8 cellular contexts compared by ENCODE assay signal in the genomic region with DNA sequence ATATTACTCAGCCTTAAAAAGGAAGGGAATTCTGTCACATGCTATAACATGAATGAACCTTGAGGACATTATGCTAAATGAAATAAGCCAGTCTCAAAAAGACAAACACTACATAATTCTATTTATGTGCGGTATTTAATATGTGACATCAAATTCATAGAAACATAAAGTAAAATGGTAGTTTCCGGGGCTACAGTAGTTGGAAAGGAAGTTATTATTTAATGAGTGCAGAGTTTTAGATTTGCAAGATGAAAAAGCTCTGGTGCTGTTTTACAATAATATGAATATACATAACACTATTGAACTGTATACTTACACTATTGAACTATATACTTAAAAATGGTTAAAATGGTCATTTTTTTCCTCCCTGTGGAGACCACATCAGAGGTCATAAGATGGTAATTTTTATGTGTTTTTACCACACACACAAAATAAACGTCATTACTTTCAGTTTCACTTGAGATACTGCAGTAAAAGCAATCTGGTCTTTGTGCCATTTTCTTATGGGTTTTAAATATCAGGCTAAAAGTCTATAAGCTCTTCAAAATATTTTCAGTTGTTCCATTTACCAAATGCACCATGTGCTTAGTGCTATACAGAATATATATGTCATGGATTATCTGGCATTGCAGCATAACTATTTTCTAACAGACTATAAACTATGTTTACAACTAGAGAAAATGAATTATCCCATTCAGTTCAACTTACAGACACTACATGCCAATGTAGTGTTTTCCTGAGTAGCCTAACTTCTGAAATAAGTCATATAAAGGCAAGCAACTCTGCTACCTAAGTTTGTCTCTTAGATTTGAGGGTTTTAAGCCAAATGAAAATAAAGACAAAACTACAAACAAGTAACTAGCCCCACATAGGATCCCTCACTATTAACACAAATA.
DNase-seq lines count a peak whose midpoint lies in the region; ATAC-seq, FAIRE-seq and TF ChIP-seq lines count a peak whose summit lies in the region.

No MANE protein-coding gene starts in this region.

- WGBS in urinary bladder, result 43% methylated on average over 3 of the region's 3 CpGs

- H3K36me3 Mint-ChIP-seq in activated naive CD4-positive, alpha-beta T cell treated with anti-CD3 and anti-CD28 coated beads, Interleukin-2, amount 50 U/mL, for 24 hours, result peaks cover 18% of the 10 kb centered on the region
- H3K36me3 Mint-ChIP-seq in activated CD4-positive, alpha-beta memory T cell treated with anti-CD3 and anti-CD28 coated beads, Interleukin-2, amount 10 ng/mL, durations not matched to agents 7 days and 5 days (ENCODE audit: low read depth), result peaks cover 18% of the 10 kb centered on the region
- H3K36me3 Mint-ChIP-seq in Calu3 (ENCODE audit: insufficient read depth, unreplicated experiment), result peaks cover 17% of the 10 kb centered on the region

- peak overlapping the region in 1 of 2 donors; percentile 7 for H3K9ac ChIP-seq in kidney (ENCODE audit: low read length in 2 of 2)

- peak overlapping the region; percentile 71 for H3K4me3 Mint-ChIP-seq in activated naive CD4-positive, alpha-beta T cell treated with anti-CD3 and anti-CD28 coated beads, Interleukin-2, amount 50 U/mL, for 24 hours
- peak overlapping the region; percentile 70 for H3K4me3 Mint-ChIP-seq in activated CD4-positive, alpha-beta memory T cell treated with anti-CD3 and anti-CD28 coated beads, Interleukin-2, amount 10 ng/mL, durations not matched to agents 7 days and 5 days
- H3K4me3 Mint-ChIP-seq in Calu3 (ENCODE audit: low read depth, unreplicated experiment), result no peak overlapping the region

- no peak for ATAC-seq in GM19397 (IDR thresholded peaks at IDR 0.05; ENCODE audit: unreplicated experiment)

- intact Hi-C loops in kidney (cut with DNase I) (no loop called here), Calu3 (cut with micrococcal nuclease; ENCODE audit: unreplicated experiment) (no loop called here)

- TF ChIP-seq CTCF in kidney (IDR thresholded peaks at IDR 0.05; ENCODE audit: borderline replicate concordance, extremely low read depth, insufficient read depth) (no peak), Calu3 (IDR thresholded peaks at IDR 0.05; ENCODE audit: unreplicated experiment) (no peak)

- H3K9me3 Mint-ChIP-seq in activated naive CD4-positive, alpha-beta T cell treated with anti-CD3 and anti-CD28 coated beads, Interleukin-2, amount 50 U/mL, for 24 hours, result no peaks in the 10 kb centered on the region
- no peaks in the 10 kb centered on the region for H3K9me3 Mint-ChIP-seq in activated CD4-positive, alpha-beta memory T cell treated with anti-CD3 and anti-CD28 coated beads, Interleukin-2, amount 10 ng/mL, durations not matched to agents 7 days and 5 days
- H3K9me3 Mint-ChIP-seq in Calu3 (ENCODE audit: low read depth, unreplicated experiment), result no peaks in the 10 kb centered on the region

- no peaks in the 10 kb centered on the region for H3K9me3 ChIP-seq in kidney (ENCODE audit: control insufficient read depth in 1 of 2, low read length in 2 of 2)

- peak overlapping the region; percentile 16 to 71 for H3K27ac ChIP-seq in kidney (ENCODE audit: low read depth in 2 of 2, low read length in 2 of 2)
- H3K27ac ChIP-seq in urinary bladder (ENCODE audit: low read depth), result peak overlapping the region; percentile 73

- POLR2A ChIA-PET in activated CD4-positive, alpha-beta memory T cell treated with anti-CD3 and anti-CD28 coated beads, Interleukin-2, amount 10 ng/mL, durations not matched to agents 7 days and 5 days (lab: Charles Lee), result interaction anchor here (0.5 to 4.4 kb wide), 4 partner anchors 18 to 164 kb away, joined by 4 to 19 read pairs (median 6); a partner anchor contains a TSS

- peaks cover 43% of the 10 kb centered on the region for H3K4me1 Mint-ChIP-seq in activated naive CD4-positive, alpha-beta T cell treated with anti-CD3 and anti-CD28 coated beads, Interleukin-2, amount 50 U/mL, for 24 hours
- peaks cover 26% of the 10 kb centered on the region for H3K4me1 Mint-ChIP-seq in activated CD4-positive, alpha-beta memory T cell treated with anti-CD3 and anti-CD28 coated beads, Interleukin-2, amount 10 ng/mL, durations not matched to agents 7 days and 5 days
- no peaks in the 10 kb centered on the region for H3K4me1 Mint-ChIP-seq in Calu3 (ENCODE audit: low read depth, unreplicated experiment)

- CTCF ChIA-PET in activated CD4-positive, alpha-beta memory T cell treated with anti-CD3 and anti-CD28 coated beads, Interleukin-2, amount 10 ng/mL, durations not matched to agents 7 days and 5 days (lab: Charles Lee), result interaction anchor here (0.9 to 1.2 kb wide), 4 partner anchors 15 to 250 kb away, joined by 3 read pairs; no protein-coding TSS in a partner anchor
- CTCF ChIA-PET in Calu3 (lab: Charles Lee), result interaction anchor here (0.7 kb wide), 1 partner anchor 14 kb away, joined by 3 read pairs; no protein-coding TSS in a partner anchor

- H3K4me3 ChIP-seq in kidney (ENCODE audit: low read length in 2 of 2) (peak overlapping the region in 1 of 2 donors; percentile 31), urinary bladder (ENCODE audit: low read depth, low read length) (no peak overlapping the region)

- BruUV-seq in Calu3 (replicated peaks; lab: Mats Ljungman, UMichigan), result no TSS peak

- H3K27me3 Mint-ChIP-seq in activated naive CD4-positive, alpha-beta T cell treated with anti-CD3 and anti-CD28 coated beads, Interleukin-2, amount 50 U/mL, for 24 hours, result no peaks in the 10 kb centered on the region
- no peaks in the 10 kb centered on the region for H3K27me3 Mint-ChIP-seq in activated CD4-positive, alpha-beta memory T cell treated with anti-CD3 and anti-CD28 coated beads, Interleukin-2, amount 10 ng/mL, durations not matched to agents 7 days and 5 days
- H3K27me3 Mint-ChIP-seq in Calu3 (ENCODE audit: unreplicated experiment), result no peaks in the 10 kb centered on the region

- peaks cover 0 to 6% of the 10 kb centered on the region in 2 donors for H3K4me1 ChIP-seq in kidney (ENCODE audit: control insufficient read depth in 1 of 2, insufficient read depth in 1 of 2, low read depth in 1 of 2, low read length in 2 of 2)
- no peaks in the 10 kb centered on the region for H3K4me1 ChIP-seq in urinary bladder (ENCODE audit: insufficient read depth)

- H3K36me3 ChIP-seq in kidney (ENCODE audit: control insufficient read depth in 1 of 2, insufficient read depth in 2 of 2, low read length in 2 of 2) (no peaks in the 10 kb centered on the region), urinary bladder (ENCODE audit: insufficient read depth) (no peaks in the 10 kb centered on the region)

- DNase-seq in activated naive CD4-positive, alpha-beta T cell (lab: John Stamatoyannopoulos, UW), result no peak
- no peak for DNase-seq in activated CD4-positive, alpha-beta memory T cell treated with anti-CD3 and anti-CD28 coated beads, Interleukin-2, amount 10 ng/mL, durations not matched to agents 7 days and 5 days
- DNase-seq in kidney (no peak), Calu3 (no peak), iPS-NIHi11 (ENCODE audit: low spot score) (no peak)

- peak overlapping the region; percentile 84 for H3K27ac Mint-ChIP-seq in activated naive CD4-positive, alpha-beta T cell treated with anti-CD3 and anti-CD28 coated beads, Interleukin-2, amount 50 U/mL, for 24 hours
- H3K27ac Mint-ChIP-seq in activated CD4-positive, alpha-beta memory T cell treated with anti-CD3 and anti-CD28 coated beads, Interleukin-2, amount 10 ng/mL, durations not matched to agents 7 days and 5 days, result peak overlapping the region; percentile 86
- H3K27ac Mint-ChIP-seq in Calu3 (ENCODE audit: unreplicated experiment), result no peak overlapping the region

- FAIRE-seq in kidney (lab: Jason Lieb, UNC), result no peak
